ENCODE assay signal across 8 cellular contexts in genomic region chr1:16367258-16367967, GRCh38. TPM values are rescaled to one million over a fixed set of nuclear protein-coding genes. Genes with fewer than 3 reads are reported as not detected.
DNase-seq lines count a peak whose midpoint lies in the region; ATAC-seq, FAIRE-seq and TF ChIP-seq lines count a peak whose summit lies in the region.

No MANE protein-coding gene starts in this region.

- POLR2A ChIA-PET in BJ (lab: Charles Lee) (no interaction called here), endothelial cell of umbilical vein (lab: Charles Lee) (interaction anchor here (0.7 to 1.1 kb wide), 3 partner anchors 19 to 294 kb away, joined by 3 to 4 read pairs (median 3); partner anchors contain the start of gene FAM131C)

- intact Hi-C loops in endothelial cell of umbilical vein (cut with micrococcal nuclease) (loop anchor here (1.0 to 2.0 kb wide), 4 partner anchors 8 to 223 kb away; partner anchors contain the start of gene NECAP2), mucosa of descending colon (cut with DNase I, micrococcal nuclease) (no loop called here)

- ATAC-seq in GM19025 (IDR thresholded peaks at IDR 0.05; ENCODE audit: low read depth, unreplicated experiment): peak; percentile 48
- peak; percentile 62 for ATAC-seq in HG03196 (IDR thresholded peaks at IDR 0.05; ENCODE audit: unreplicated experiment)
- ATAC-seq in mucosa of descending colon: peak; percentile 87

- peaks cover 44% of the 10 kb centered on the region for H3K79me2 ChIP-seq in endothelial cell of umbilical vein (ENCODE audit: control insufficient read depth, insufficient read depth, low read length)

- H3K4me1 ChIP-seq in endothelial cell of umbilical vein (ENCODE audit: control insufficient read depth, extremely low read depth, insufficient read depth, low read length): peaks cover 28% of the 10 kb centered on the region
- H3K4me1 ChIP-seq in mucosa of descending colon (ENCODE audit: low read depth): peaks cover 19% of the 10 kb centered on the region

- CTCF ChIA-PET in BJ (lab: Yijun Ruan, JAX) (interaction anchor here (1.2 to 1.4 kb wide), 4 partner anchors 19 to 285 kb away, joined by 3 to 8 read pairs (median 4); partner anchors contain the start of gene NECAP2), endothelial cell of umbilical vein (lab: Charles Lee) (interaction anchor here (0.6 to 3.0 kb wide), 6 partner anchors 19 to 285 kb away, joined by 3 to 19 read pairs (median 4); partner anchors contain the start of gene NECAP2)

- H3K4me2 ChIP-seq in endothelial cell of umbilical vein (ENCODE audit: insufficient read depth, low read length): peak overlapping the region; percentile 80

- peak overlapping the region; percentile 32 for H2AFZ ChIP-seq in endothelial cell of umbilical vein (ENCODE audit: low read depth, low read length)

- TF ChIP-seq CTCF in BJ (IDR thresholded peaks at IDR 0.05; ENCODE audit: insufficient read depth, low read depth, low read length) (peak; percentile 15; the same call in 1 of the 2 replicates), endothelial cell of umbilical vein (IDR thresholded peaks at IDR 0.05; ENCODE audit: extremely low read depth in 1 of 2, insufficient read depth in 1 of 2, low read depth in 1 of 2, low read length in 2 of 2) (no peak), mucosa of descending colon (IDR thresholded peaks at IDR 0.05) (no peak)

- DNase-seq in BJ (ENCODE audit: low read depth): no peak
- DNase-seq in NCI-H82 treated with DMSO at 0.1 percent for 48 hours (lab: John Stamatoyannopoulos, UW; ENCODE audit: unreplicated experiment): peak; percentile 66
- DNase-seq in activated CD8-positive, alpha-beta memory T cell treated with anti-CD3 and anti-CD28 coated beads for 4 hours (ENCODE audit: low read depth in 2 of 2): peak; percentile 73 to 80
- peak; percentile 94 for DNase-seq in endothelial cell of umbilical vein (ENCODE audit: low read depth, low spot score)
- DNase-seq in mucosa of descending colon: peak; percentile 87 to 89 (median 88)
- peak; percentile 45 to 64 for DNase-seq in stimulated activated CD8-positive, alpha-beta memory T cell treated with anti-CD3 and anti-CD28 coated beads, Interleukin-4, amount 100 ng/mL, for 1 hour (ENCODE audit: low read depth in 2 of 2, low spot score in 1 of 2)

- dilution Hi-C loops in endothelial cell of umbilical vein (cut with MboI; ENCODE audit: extremely low pct_ligation_motif_present, low sequenced_read_pairs): no loop called here

- peak overlapping the region; percentile 85 for H3K27ac ChIP-seq in endothelial cell of umbilical vein (ENCODE audit: insufficient read depth, low read depth, low read length)

- no peaks in the 10 kb centered on the region for H3K36me3 ChIP-seq in BJ (ENCODE audit: control insufficient read depth, insufficient read depth, low read length)
- H3K36me3 ChIP-seq in endothelial cell of umbilical vein (ENCODE audit: control insufficient read depth in 2 of 2, extremely low read depth in 1 of 2, insufficient read depth in 2 of 2, low read length in 2 of 2): no peaks in the 10 kb centered on the region
- H3K36me3 ChIP-seq in mucosa of descending colon (ENCODE audit: low read depth): no peaks in the 10 kb centered on the region

- no peaks in the 10 kb centered on the region for H3K9me3 ChIP-seq in endothelial cell of umbilical vein (replicated peaks; ENCODE audit: control insufficient read depth, insufficient read depth, low read length)
- H3K9me3 ChIP-seq in mucosa of descending colon: no peaks in the 10 kb centered on the region

- no peak for FAIRE-seq in endothelial cell of umbilical vein (lab: Jason Lieb, UNC)

- no peaks in the 10 kb centered on the region for H3K9me1 ChIP-seq in endothelial cell of umbilical vein (replicated peaks; ENCODE audit: control insufficient read depth, extremely low read depth, insufficient read depth, low read length)

- H4K20me1 ChIP-seq in endothelial cell of umbilical vein (replicated peaks; ENCODE audit: control insufficient read depth, extremely low read depth, insufficient read depth, low read length): no peaks in the 10 kb centered on the region

- BruUV-seq in endothelial cell of umbilical vein (replicated peaks; lab: Mats Ljungman, UMichigan): TSS peak; percentile 35

- peak overlapping the region; percentile 95 for H3K9ac ChIP-seq in endothelial cell of umbilical vein (replicated peaks; ENCODE audit: extremely low read depth, insufficient read depth, low read length)

- H3K4me3 ChIP-seq in BJ (ENCODE audit: low read depth, low read length): peak overlapping the region; percentile 86
- H3K4me3 ChIP-seq in endothelial cell of umbilical vein (replicated peaks in 1 of 3; ENCODE audit: insufficient read depth in 1 of 3, low read depth in 1 of 3, low read length in 3 of 3): peak overlapping the region; percentile 79 to 94 (median 88)
- peak overlapping the region; percentile 86 for H3K4me3 ChIP-seq in mucosa of descending colon

- peak; percentile 85 for TF ChIP-seq POLR2A in endothelial cell of umbilical vein (IDR thresholded peaks at IDR 0.05; ENCODE audit: low read depth, low read length)

- H3K27me3 ChIP-seq in BJ (ENCODE audit: control insufficient read depth, insufficient read depth, low read length): no peaks in the 10 kb centered on the region
- no peaks in the 10 kb centered on the region for H3K27me3 ChIP-seq in endothelial cell of umbilical vein (ENCODE audit: control insufficient read depth in 2 of 2, insufficient read depth in 2 of 2, low read length in 2 of 2)

TF ChIP-seq in endothelial cell of umbilical vein, 7 proteins besides CTCF, POLR2A, EP300 and RAD21:
- TF ChIP-seq POLR2AphosphoS5 (IDR thresholded peaks at IDR 0.05; ENCODE audit: insufficient read depth, low read depth, low read length): peak; percentile 75
- TF ChIP-seq JUN (IDR thresholded peaks at IDR 0.05; ENCODE audit: borderline replicate concordance, insufficient read depth, insufficient read length, low read depth): no peak

RNA-seq across cellular contexts. Expression of gene SZRD1, which starts 0.4 kb away (rescaled TPM):
- polyA plus RNA-seq in BJ (2011; rRNA removed) (94.9 and 125 TPM in 2 replicates), endothelial cell of umbilical vein (162 and 168 TPM in 2 replicates)
- polyA minus RNA-seq in BJ (2011; rRNA and poly(A)+ RNA removed): 80.5 and 91.2 TPM in 2 replicates
- total RNA-seq in endothelial cell of umbilical vein (164 and 168 TPM in 2 replicates), mucosa of descending colon (100 to 1,000 TPM; 105 to 120 (median 112) TPM)
- 148 and 161 TPM in 2 replicates for polyA plus RNA-seq in endothelial cell of umbilical vein (2011; cell fraction: cytosol; rRNA removed)
- 75.2 and 75.7 TPM in 2 replicates for polyA plus RNA-seq in endothelial cell of umbilical vein (2011; cell fraction: nucleus; rRNA removed)
- 105 and 106 TPM in 2 replicates for polyA plus RNA-seq in endothelial cell of umbilical vein (2012)
- 76.1 and 82.0 TPM in 2 replicates for polyA minus RNA-seq in endothelial cell of umbilical vein
- polyA minus RNA-seq in endothelial cell of umbilical vein (2011; cell fraction: cytosol; rRNA and poly(A)+ RNA removed): 62.1 TPM
- 26.6 and 33.5 TPM in 2 replicates for polyA minus RNA-seq in endothelial cell of umbilical vein (2011; cell fraction: nucleus; rRNA and poly(A)+ RNA removed)

RNA-seq across cellular contexts. Expression of gene FBXO42, which starts 15.1 kb away (rescaled TPM):
- 19.7 and 31.7 TPM in 2 replicates for polyA plus RNA-seq in BJ (2011; rRNA removed)
- polyA minus RNA-seq in BJ (2011; rRNA and poly(A)+ RNA removed): 23.8 and 33.7 TPM in 2 replicates
- total RNA-seq in endothelial cell of umbilical vein: 16.3 and 17.3 TPM in 2 replicates
- polyA plus RNA-seq in endothelial cell of umbilical vein: 17.1 and 20.4 TPM in 2 replicates
- 20.5 and 22.0 TPM in 2 replicates for polyA plus RNA-seq in endothelial cell of umbilical vein (2011; cell fraction: cytosol; rRNA removed)
- polyA plus RNA-seq in endothelial cell of umbilical vein (2011; cell fraction: nucleus; rRNA removed): 36.4 and 37.7 TPM in 2 replicates
- 9.6 and 13.4 TPM in 2 replicates for polyA plus RNA-seq in endothelial cell of umbilical vein (2012)
- polyA minus RNA-seq in endothelial cell of umbilical vein: 27.7 and 28.5 TPM in 2 replicates
- polyA minus RNA-seq in endothelial cell of umbilical vein (2011; cell fraction: cytosol; rRNA and poly(A)+ RNA removed): 7.8 TPM
- polyA minus RNA-seq in endothelial cell of umbilical vein (2011; cell fraction: nucleus; rRNA and poly(A)+ RNA removed): 22.0 and 29.4 TPM in 2 replicates
- 10 to 100 TPM; 12.9 to 20.6 (median 16.3) TPM for total RNA-seq in mucosa of descending colon
